ENCODE assay signal across 1 cellular context in the genomic region with DNA sequence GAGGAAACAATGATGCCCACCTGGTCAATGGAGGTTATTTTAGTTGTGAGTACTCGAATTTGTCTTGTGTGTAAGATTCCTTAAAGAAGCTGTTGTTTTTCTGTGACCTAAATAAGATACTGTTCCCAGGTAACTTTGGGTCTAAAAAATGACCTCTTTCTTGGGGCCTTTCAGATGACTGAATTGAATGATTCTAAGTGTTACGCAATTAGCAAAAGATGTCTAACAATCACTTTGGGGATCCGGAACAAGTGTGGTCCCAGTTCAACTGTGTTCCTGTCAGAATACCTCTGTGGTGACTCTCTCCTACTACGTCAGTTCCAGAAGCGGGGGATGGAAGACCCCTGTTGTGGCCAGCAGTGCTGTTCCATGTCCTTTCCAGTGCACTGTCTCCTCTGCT.
TF ChIP-seq lines count a peak whose summit lies in the region.

No MANE protein-coding gene starts in this region.

TF ChIP-seq in GM23338, 12 proteins besides CTCF, POLR2A, EP300 and RAD21 (continued from another document):
- TF ChIP-seq, protein P1, sequence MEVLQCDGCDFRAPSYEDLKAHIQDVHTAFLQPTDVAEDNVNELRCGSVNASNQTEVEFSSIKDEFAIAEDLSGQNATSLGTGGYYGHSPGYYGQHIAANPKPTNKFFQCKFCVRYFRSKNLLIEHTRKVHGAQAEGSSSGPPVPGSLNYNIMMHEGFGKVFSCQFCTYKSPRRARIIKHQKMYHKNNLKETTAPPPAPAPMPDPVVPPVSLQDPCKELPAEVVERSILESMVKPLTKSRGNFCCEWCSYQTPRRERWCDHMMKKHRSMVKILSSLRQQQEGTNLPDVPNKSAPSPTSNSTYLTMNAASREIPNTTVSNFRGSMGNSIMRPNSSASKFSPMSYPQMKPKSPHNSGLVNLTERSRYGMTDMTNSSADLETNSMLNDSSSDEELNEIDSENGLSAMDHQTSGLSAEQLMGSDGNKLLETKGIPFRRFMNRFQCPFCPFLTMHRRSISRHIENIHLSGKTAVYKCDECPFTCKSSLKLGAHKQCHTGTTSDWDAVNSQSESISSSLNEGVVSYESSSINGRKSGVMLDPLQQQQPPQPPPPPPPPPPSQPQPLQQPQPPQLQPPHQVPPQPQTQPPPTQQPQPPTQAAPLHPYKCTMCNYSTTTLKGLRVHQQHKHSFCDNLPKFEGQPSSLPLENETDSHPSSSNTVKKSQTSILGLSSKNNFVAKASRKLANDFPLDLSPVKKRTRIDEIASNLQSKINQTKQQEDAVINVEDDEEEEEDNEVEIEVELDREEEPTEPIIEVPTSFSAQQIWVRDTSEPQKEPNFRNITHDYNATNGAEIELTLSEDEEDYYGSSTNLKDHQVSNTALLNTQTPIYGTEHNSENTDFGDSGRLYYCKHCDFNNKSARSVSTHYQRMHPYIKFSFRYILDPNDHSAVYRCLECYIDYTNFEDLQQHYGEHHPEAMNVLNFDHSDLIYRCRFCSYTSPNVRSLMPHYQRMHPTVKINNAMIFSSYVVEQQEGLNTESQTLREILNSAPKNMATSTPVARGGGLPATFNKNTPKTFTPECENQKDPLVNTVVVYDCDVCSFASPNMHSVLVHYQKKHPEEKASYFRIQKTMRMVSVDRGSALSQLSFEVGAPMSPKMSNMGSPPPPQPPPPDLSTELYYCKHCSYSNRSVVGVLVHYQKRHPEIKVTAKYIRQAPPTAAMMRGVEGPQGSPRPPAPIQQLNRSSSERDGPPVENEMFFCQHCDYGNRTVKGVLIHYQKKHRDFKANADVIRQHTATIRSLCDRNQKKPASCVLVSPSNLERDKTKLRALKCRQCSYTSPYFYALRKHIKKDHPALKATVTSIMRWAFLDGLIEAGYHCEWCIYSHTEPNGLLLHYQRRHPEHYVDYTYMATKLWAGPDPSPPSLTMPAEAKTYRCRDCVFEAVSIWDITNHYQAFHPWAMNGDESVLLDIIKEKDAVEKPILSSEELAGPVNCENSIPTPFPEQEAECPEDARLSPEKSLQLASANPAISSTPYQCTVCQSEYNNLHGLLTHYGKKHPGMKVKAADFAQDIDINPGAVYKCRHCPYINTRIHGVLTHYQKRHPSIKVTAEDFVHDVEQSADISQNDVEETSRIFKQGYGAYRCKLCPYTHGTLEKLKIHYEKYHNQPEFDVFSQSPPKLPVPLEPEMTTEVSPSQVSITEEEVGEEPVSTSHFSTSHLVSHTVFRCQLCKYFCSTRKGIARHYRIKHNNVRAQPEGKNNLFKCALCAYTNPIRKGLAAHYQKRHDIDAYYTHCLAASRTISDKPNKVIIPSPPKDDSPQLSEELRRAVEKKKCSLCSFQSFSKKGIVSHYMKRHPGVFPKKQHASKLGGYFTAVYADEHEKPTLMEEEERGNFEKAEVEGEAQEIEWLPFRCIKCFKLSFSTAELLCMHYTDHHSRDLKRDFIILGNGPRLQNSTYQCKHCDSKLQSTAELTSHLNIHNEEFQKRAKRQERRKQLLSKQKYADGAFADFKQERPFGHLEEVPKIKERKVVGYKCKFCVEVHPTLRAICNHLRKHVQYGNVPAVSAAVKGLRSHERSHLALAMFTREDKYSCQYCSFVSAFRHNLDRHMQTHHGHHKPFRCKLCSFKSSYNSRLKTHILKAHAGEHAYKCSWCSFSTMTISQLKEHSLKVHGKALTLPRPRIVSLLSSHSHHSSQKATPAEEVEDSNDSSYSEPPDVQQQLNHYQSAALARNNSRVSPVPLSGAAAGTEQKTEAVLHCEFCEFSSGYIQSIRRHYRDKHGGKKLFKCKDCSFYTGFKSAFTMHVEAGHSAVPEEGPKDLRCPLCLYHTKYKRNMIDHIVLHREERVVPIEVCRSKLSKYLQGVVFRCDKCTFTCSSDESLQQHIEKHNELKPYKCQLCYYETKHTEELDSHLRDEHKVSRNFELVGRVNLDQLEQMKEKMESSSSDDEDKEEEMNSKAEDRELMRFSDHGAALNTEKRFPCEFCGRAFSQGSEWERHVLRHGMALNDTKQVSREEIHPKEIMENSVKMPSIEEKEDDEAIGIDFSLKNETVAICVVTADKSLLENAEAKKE (CRISPR knock-in tag; IDR thresholded peaks at IDR 0.05) = no peak
- no peak for TF ChIP-seq REST (IDR thresholded peaks at IDR 0.05; ENCODE audit: unreplicated experiment)
- no peak for TF ChIP-seq ZNF331 (CRISPR knock-in tag; IDR thresholded peaks at IDR 0.05; ENCODE audit: low read depth)
- no peak for TF ChIP-seq POLR2AphosphoS5 (IDR thresholded peaks at IDR 0.05; ENCODE audit: low read depth)
- TF ChIP-seq CREB1 (CRISPR knock-in tag; IDR thresholded peaks at IDR 0.05; ENCODE audit: low read depth) = no peak
- no peak for TF ChIP-seq EZH2phosphoT487 (IDR thresholded peaks at IDR 0.05; ENCODE audit: unreplicated experiment)
- TF ChIP-seq JUNB (IDR thresholded peaks at IDR 0.05; ENCODE audit: unreplicated experiment) = no peak
- no peak for TF ChIP-seq NANOG (IDR thresholded peaks at IDR 0.05; ENCODE audit: borderline replicate concordance)
- no peak for TF ChIP-seq ETS1 (IDR thresholded peaks at IDR 0.05)
TF ChIP-seq in GM23338: peak in this region for 0.
